Comparison of ENCODE assay signal across 17 cellular contexts in the genomic region with DNA sequence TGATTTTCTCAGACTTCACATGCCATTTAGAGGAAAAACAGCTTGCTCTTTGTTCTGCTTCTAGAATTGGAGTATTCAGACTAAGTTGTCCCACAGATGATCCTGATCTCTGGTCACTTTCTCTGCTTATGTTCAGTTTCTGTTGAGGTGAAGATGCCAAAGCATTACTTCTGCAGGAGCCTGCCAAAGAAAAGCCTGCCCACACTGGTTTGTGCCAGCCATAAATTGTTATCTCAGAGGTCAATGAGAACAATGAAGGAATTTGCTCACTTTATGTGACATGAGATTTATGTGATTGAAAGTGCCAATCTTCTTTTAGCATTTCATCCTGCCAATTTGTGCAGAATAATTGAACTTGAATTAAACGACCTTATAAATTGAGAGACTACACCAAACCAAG.
"Had no signal": no experiment of that assay in that cellular context is flagged by ENCODE, and none has a peak within 500 bp of the region (broad histone marks: within the 10 kb centered on the region; RNA-seq: fewer than 3 reads in every experiment).

No MANE protein-coding gene starts in this region.

- H3K4me3 Mint-ChIP-seq: activated CD4-positive, alpha-beta memory T cell treated with anti-CD3 and anti-CD28 coated beads for 36 hours; activated CD8-positive, alpha-beta memory T cell treated with anti-CD3 and anti-CD28 coated beads, Interleukin-2, amount 10 ng/mL, durations not matched to agents 7 days and 5 days; activated naive CD4-positive, alpha-beta T cell treated with anti-CD3 and anti-CD28 coated beads for 36 hours; endodermal cell; naive thymus-derived CD4-positive, alpha-beta T cell had no signal

- H3K9me3 ChIP-seq: pancreas, tibial nerve, uterus had no signal

- H3K27me3 Mint-ChIP-seq: activated CD4-positive, alpha-beta memory T cell treated with anti-CD3 and anti-CD28 coated beads for 36 hours; activated CD8-positive, alpha-beta memory T cell treated with anti-CD3 and anti-CD28 coated beads, Interleukin-2, amount 10 ng/mL, durations not matched to agents 7 days and 5 days; naive thymus-derived CD4-positive, alpha-beta T cell had no signal

- H3K27ac ChIP-seq: dorsolateral prefrontal cortex, pancreas, tibial nerve, uterus had no signal

- H3K36me3 ChIP-seq: pancreas, tibial nerve, uterus had no signal

- DNase-seq: activated CD4-positive, alpha-beta memory T cell treated with anti-CD3 and anti-CD28 coated beads for 36 hours; activated CD8-positive, alpha-beta memory T cell treated with anti-CD3 and anti-CD28 coated beads, Interleukin-2, amount 10 ng/mL, durations not matched to agents 7 days and 5 days; activated naive CD4-positive, alpha-beta T cell treated with anti-CD3 and anti-CD28 coated beads for 36 hours; activated T-cell treated with anti-CD3 and anti-CD28 coated beads, Interleukin-2, amount 50 U/mL, for 1 hour; dorsolateral prefrontal cortex; endodermal cell; left colon; naive thymus-derived CD4-positive, alpha-beta T cell; pancreas; stimulated activated CD4-positive, alpha-beta T cell treated with anti-CD3 and anti-CD28 coated beads, Interleukin-4, amount 100 ng/mL, for 24 hours; stimulated activated naive CD4-positive, alpha-beta T cell treated with Interleukin-2 at 50 U/mL for 16 hours; substantia nigra; T1000; uterus had no signal

- H3K4me3 ChIP-seq: dorsolateral prefrontal cortex, lung, pancreas, tibial nerve, uterus had no signal

- ATAC-seq: activated CD8-positive, alpha-beta memory T cell treated with anti-CD3 and anti-CD28 coated beads, Interleukin-2, amount 10 ng/mL, durations not matched to agents 7 days and 5 days; left colon; naive thymus-derived CD4-positive, alpha-beta T cell had no signal

- H3K27ac Mint-ChIP-seq: activated CD4-positive, alpha-beta memory T cell treated with anti-CD3 and anti-CD28 coated beads for 36 hours; activated CD8-positive, alpha-beta memory T cell treated with anti-CD3 and anti-CD28 coated beads, Interleukin-2, amount 10 ng/mL, durations not matched to agents 7 days and 5 days; activated naive CD4-positive, alpha-beta T cell treated with anti-CD3 and anti-CD28 coated beads for 36 hours; activated T-helper 2 cell treated with anti-CD3 and anti-CD28 coated beads, Interferon-gamma antibody, Interleukin-2, Interleukin-4, amounts not matched to agents 10 μg/mL and 5 μg/mL and 100 μg/mL, durations not matched to agents 14 hours and 24 hours and 36 hours; endodermal cell; naive thymus-derived CD4-positive, alpha-beta T cell had no signal

- H3K36me3 Mint-ChIP-seq: activated CD4-positive, alpha-beta memory T cell treated with anti-CD3 and anti-CD28 coated beads for 36 hours; activated CD8-positive, alpha-beta memory T cell treated with anti-CD3 and anti-CD28 coated beads, Interleukin-2, amount 10 ng/mL, durations not matched to agents 7 days and 5 days; naive thymus-derived CD4-positive, alpha-beta T cell had no signal

- H3K4me1 ChIP-seq: uterus had no signal

- H3K9me3 Mint-ChIP-seq: activated CD4-positive, alpha-beta memory T cell treated with anti-CD3 and anti-CD28 coated beads for 36 hours; activated naive CD4-positive, alpha-beta T cell treated with anti-CD3 and anti-CD28 coated beads for 36 hours; activated T-helper 2 cell treated with anti-CD3 and anti-CD28 coated beads, Interferon-gamma antibody, Interleukin-2, Interleukin-4, amounts not matched to agents 10 μg/mL and 5 μg/mL and 100 μg/mL, durations not matched to agents 14 hours and 24 hours and 36 hours; endodermal cell had no signal

- H3K4me1 Mint-ChIP-seq: activated CD8-positive, alpha-beta memory T cell treated with anti-CD3 and anti-CD28 coated beads, Interleukin-2, amount 10 ng/mL, durations not matched to agents 7 days and 5 days; naive thymus-derived CD4-positive, alpha-beta T cell had no signal
